In genomic region chr1:26035203-26035958, GRCh38 we compare ENCODE assay signal across 8 cellular contexts. TPM values are rescaled to one million over a fixed set of nuclear protein-coding genes. Genes with fewer than 3 reads are reported as not detected.
DNase-seq lines count a peak whose midpoint lies in the region; ATAC-seq, FAIRE-seq and TF ChIP-seq lines count a peak whose summit lies in the region.

No MANE protein-coding gene starts in this region.

- H3K4me2 ChIP-seq in PC-9 = peak overlapping the region; percentile 93

- H3K4me1 ChIP-seq in PC-9 (replicated peaks; ENCODE audit: insufficient read depth) = peaks cover 9% of the 10 kb centered on the region
- H3K4me1 ChIP-seq in esophagus muscularis mucosa = peaks cover 16 to 26% (median 19%) of the 10 kb centered on the region in 4 donors
- peaks cover 0 to 14% of the 10 kb centered on the region in 2 donors for H3K4me1 ChIP-seq in muscle layer of duodenum (ENCODE audit: control insufficient read depth in 1 of 2, insufficient read depth in 2 of 2, low read length in 2 of 2)

- no peaks in the 10 kb centered on the region for H3K9me3 ChIP-seq in PC-9 (ENCODE audit: insufficient read depth, low read depth)
- no peaks in the 10 kb centered on the region for H3K9me3 ChIP-seq in esophagus muscularis mucosa
- H3K9me3 ChIP-seq in muscle layer of duodenum (ENCODE audit: control insufficient read depth in 1 of 2, low read length in 2 of 2) = no peaks in the 10 kb centered on the region

- no TSS peak for BruUV-seq in PC-9 (replicated peaks; lab: Mats Ljungman, UMichigan)

- no peak for FAIRE-seq in D721Med (lab: Jason Lieb, UNC)

- H3K36me3 ChIP-seq in PC-9 (ENCODE audit: low read depth) = no peaks in the 10 kb centered on the region
- H3K36me3 ChIP-seq in esophagus muscularis mucosa = no peaks in the 10 kb centered on the region
- H3K36me3 ChIP-seq in muscle layer of duodenum (ENCODE audit: control insufficient read depth in 1 of 2, insufficient read depth in 2 of 2, low read length in 2 of 2) = no peaks in the 10 kb centered on the region

- CTCF ChIA-PET in PC-9 (lab: Charles Lee) = interaction anchor here (0.7 to 1.4 kb wide), 2 partner anchors 103 to 110 kb away, joined by 4 to 20 read pairs; no protein-coding TSS in a partner anchor

- TF ChIP-seq CTCF in D721Med (IDR thresholded peaks at IDR 0.05; ENCODE audit: insufficient read depth, missing control alignments) (peak; percentile 17), PC-9 (conservative IDR thresholded peaks at IDR 0.05) (no peak), esophagus muscularis mucosa (IDR thresholded peaks at IDR 0.05) (peak in 1 of 3 experiments; percentile 29)

- H3K27ac ChIP-seq in PC-9 = no peak overlapping the region
- H3K27ac ChIP-seq in esophagus muscularis mucosa (replicated peaks in 1 of 4) = peak overlapping the region; percentile 87 to 91 (median 90)
- H3K27ac ChIP-seq in muscle layer of duodenum (ENCODE audit: low read length) = peak overlapping the region; percentile 51

- H2AFZ ChIP-seq in PC-9 = peak overlapping the region; percentile 97

- intact Hi-C loops in PC-9 (cut with micrococcal nuclease; ENCODE audit: unreplicated experiment) = loop anchor here (5.0 kb wide), 3 partner anchors 127 to 287 kb away; no protein-coding TSS in a partner anchor
- intact Hi-C loops in esophagus muscularis mucosa (cut with DNase I) = loop anchor here (5.0 kb wide), 2 partner anchors 72 to 127 kb away; no protein-coding TSS in a partner anchor

- TF ChIP-seq POLR2A in esophagus muscularis mucosa (IDR thresholded peaks at IDR 0.05; ENCODE audit: low read depth) = peak; percentile 85

- ATAC-seq in GM21576 (IDR thresholded peaks at IDR 0.05; ENCODE audit: unreplicated experiment) = peak; percentile 80

- H3K27me3 ChIP-seq in PC-9 (ENCODE audit: insufficient read depth, low read depth) (no peaks in the 10 kb centered on the region), esophagus muscularis mucosa (peaks cover 0 to 33% (median 0%) of the 10 kb centered on the region in 4 donors), muscle layer of duodenum (ENCODE audit: low read depth, low read length) (peaks cover 7% of the 10 kb centered on the region)

- H4K20me1 ChIP-seq in PC-9 (ENCODE audit: insufficient read depth) = no peaks in the 10 kb centered on the region

- H3K4me3 ChIP-seq in Jurkat, Clone E6-1 (ENCODE audit: low read length) = peak overlapping the region; percentile 92
- H3K4me3 ChIP-seq in PC-9 (peak overlapping the region; percentile 85), esophagus muscularis mucosa (peak overlapping the region; percentile 75 to 84 (median 82)), muscle layer of duodenum (ENCODE audit: low read depth in 1 of 2, low read length in 2 of 2) (peak overlapping the region; percentile 93 to 96)

- DNase-seq in D721Med (ENCODE audit: insufficient read length, low spot score) = peak; percentile 86
- peak; percentile 92 for DNase-seq in Jurkat, Clone E6-1 (ENCODE audit: low read depth, low spot score)
- DNase-seq in PC-9 = peak; percentile 75 to 83
- DNase-seq in activated T-cell treated with anti-CD3 and anti-CD28 coated beads, Interleukin-2, amount 50 U/mL, for 48 hours = peak; percentile 93 to 94
- DNase-seq in esophagus muscularis mucosa (ENCODE audit: extremely low spot score) = peak; percentile 99
- peak; percentile 81 to 86 for DNase-seq in stimulated activated CD8-positive, alpha-beta memory T cell treated with anti-CD3 and anti-CD28 coated beads, Interleukin-7, amount 100 ng/mL, for 1 hour (ENCODE audit: low read depth in 2 of 2)

- H3K9me2 ChIP-seq in PC-9 (ENCODE audit: insufficient read depth) = no peaks in the 10 kb centered on the region

- under 1% methylated on average over 33 of the region's 60 CpGs for WGBS in esophagus muscularis mucosa

- no peaks in the 10 kb centered on the region for H3F3A ChIP-seq in PC-9 (ENCODE audit: insufficient read depth, low read depth)

- no peak for TF ChIP-seq EP300 in esophagus muscularis mucosa (IDR thresholded peaks at IDR 0.05)

- POLR2A ChIA-PET in PC-9 (lab: Charles Lee; ENCODE audit: unreplicated experiment) = interaction anchor here (0.6 kb wide), 2 partner anchors 76 to 293 kb away, joined by 3 read pairs; partner anchors contain the start of gene PDIK1L

- no peaks in the 10 kb centered on the region for H3K79me2 ChIP-seq in PC-9 (ENCODE audit: low read depth)

RNA-seq across cellular contexts. Expression of gene SLC30A2, which starts 10.5 kb away (rescaled TPM):
- not detected for polyA plus RNA-seq in Jurkat, Clone E6-1 (2012; ENCODE audit: insufficient read depth, insufficient read length)
- not detected in 2 replicates for total RNA-seq in PC-9 (2021)
- under 1 TPM in 1 of 4 donors, not detected in 3; 0.17 TPM for total RNA-seq in esophagus muscularis mucosa

RNA-seq across cellular contexts. Expression of gene EXTL1, which starts 13.8 kb away (rescaled TPM):
- not detected for polyA plus RNA-seq in Jurkat, Clone E6-1 (2012; ENCODE audit: insufficient read depth, insufficient read length)
- total RNA-seq in PC-9 (2021) = 0.13 and 0.63 TPM in 2 replicates
- total RNA-seq in esophagus muscularis mucosa = 1 to 10 TPM in 1 of 4 donors, under 1 TPM in 2, not detected in 1; 0.33 to 2.1 (median 0.97) TPM

RNA-seq across cellular contexts. Expression of gene TRIM63, which starts 32.0 kb away (rescaled TPM):
- not detected for polyA plus RNA-seq in Jurkat, Clone E6-1 (2012; ENCODE audit: insufficient read depth, insufficient read length)
- total RNA-seq in PC-9 (2021) (not detected in 2 replicates), esophagus muscularis mucosa (1 to 10 TPM in 2 of 4 donors, under 1 TPM in 1, not detected in 1; 0.42 to 4.1 (median 2.1) TPM)

RNA-seq across cellular contexts. Expression of gene PAFAH2, which starts 37.5 kb away (rescaled TPM):
- 10.0 TPM for polyA plus RNA-seq in Jurkat, Clone E6-1 (2012; ENCODE audit: insufficient read depth, insufficient read length)
- total RNA-seq in PC-9 (2021) (13.0 and 13.9 TPM in 2 replicates), esophagus muscularis mucosa (1 to 10 TPM; 6.1 to 10.0 (median 9.2) TPM)
